ENCODE assay signal across 8 cellular contexts in the genomic region with DNA sequence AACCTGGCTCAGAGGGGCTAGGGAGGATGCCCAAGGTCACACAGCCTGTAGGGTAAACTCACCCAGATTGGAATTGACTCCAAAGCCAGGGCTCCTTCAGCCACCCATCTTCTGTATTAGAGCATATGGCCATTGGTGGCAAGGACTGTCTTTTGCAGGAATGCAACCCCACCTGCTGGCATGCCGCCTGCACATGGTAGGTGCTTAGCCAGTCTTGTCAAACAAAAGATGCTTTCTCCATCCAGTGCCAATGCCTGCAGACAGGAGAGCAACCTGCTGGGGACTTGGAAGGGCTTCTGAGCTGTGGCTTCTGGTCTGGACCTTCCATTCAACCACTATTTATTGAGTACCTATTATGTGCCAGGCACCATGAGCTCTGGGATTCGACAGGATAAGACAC.
"Had no signal": no experiment of that assay in that cellular context is flagged by ENCODE, and none has a peak within 500 bp of the region (broad histone marks: within the 10 kb centered on the region; RNA-seq: fewer than 3 reads in every experiment).

No MANE protein-coding gene starts in this region.

- ATAC-seq: GM23338 had no signal

- H3K4me3 ChIP-seq: GM23338 had no signal

- FAIRE-seq: H1, H54, HTR-8/SVneo had no signal

- H2AFZ ChIP-seq: GM23338 had no signal

- DNase-seq: H9, HCEC 1CT, KG1 had no signal

- H3K27ac ChIP-seq: HL-60 had no signal

- H3K4me2 ChIP-seq: GM23338 had no signal
